In genomic region chr1:202283379-202283844, GRCh38 we compare ENCODE assay signal across 9 cellular contexts. TPM values are rescaled to one million over a fixed set of nuclear protein-coding genes. Genes with fewer than 3 reads are reported as not detected.
DNase-seq lines count a peak whose midpoint lies in the region; ATAC-seq and TF ChIP-seq lines count a peak whose summit lies in the region.
"Had no signal": no experiment of that assay in that cellular context is flagged by ENCODE, and none has a peak within 500 bp of the region (broad histone marks: within the 10 kb centered on the region; RNA-seq: fewer than 3 reads in every experiment).

No MANE protein-coding gene starts in this region.

- H3K4me2 ChIP-seq in osteoblast (ENCODE audit: insufficient read depth, low read length), result peak overlapping the region; percentile 58

- no peak overlapping the region for H2AFZ ChIP-seq in osteoblast (ENCODE audit: low read length)

- no peak overlapping the region for H3K9ac ChIP-seq in adipocyte (ENCODE audit: low read length)

- H3K27me3 ChIP-seq in adipocyte (replicated peaks; ENCODE audit: control insufficient read depth, insufficient read depth, low read length) (peaks cover 49% of the 10 kb centered on the region), osteoblast (ENCODE audit: insufficient read depth, low read length) (no peaks in the 10 kb centered on the region), right cardiac atrium (ENCODE audit: control insufficient read depth, insufficient read depth) (no peaks in the 10 kb centered on the region)

- no peak overlapping the region for H3K4me3 Mint-ChIP-seq in T-helper 2 cell treated with Interferon-gamma antibody and Interleukin-4, amounts not matched to agents 5 μg/mL and 100 μg/mL, for 36 hours
- H3K4me3 Mint-ChIP-seq: activated naive CD4-positive, alpha-beta T cell treated with anti-CD3 and anti-CD28 coated beads, Interleukin-2, amount 50 U/mL, for 24 hours had no signal

- H4K20me1 ChIP-seq in osteoblast (ENCODE audit: insufficient read depth, low read length), result no peaks in the 10 kb centered on the region

- intact Hi-C loops in right cardiac atrium (cut with DNase I), result no loop called here

- ATAC-seq in right cardiac atrium, result no peak

- H3K36me3 ChIP-seq in adipocyte (ENCODE audit: control insufficient read depth, insufficient read depth, low read length, severe bottlenecking) (no peaks in the 10 kb centered on the region), osteoblast (ENCODE audit: insufficient read depth, low read length) (no peaks in the 10 kb centered on the region)

- peak; percentile 93 for DNase-seq in ELR (ENCODE audit: low read depth)
- peak; percentile 99 for DNase-seq in NCI-H187 treated with DMSO at 0.1 percent for 48 hours (lab: John Stamatoyannopoulos, UW)
- peak; percentile 62 for DNase-seq in adipocyte (ENCODE audit: low read depth)
- DNase-seq in osteoblast (ENCODE audit: insufficient read length, low spot score, missing footprints), result no peak
- no peak for DNase-seq in T-helper 2 cell treated with Interferon-gamma antibody and Interleukin-4, amounts not matched to agents 5 μg/mL and 100 μg/mL, for 36 hours (ENCODE audit: low spot score)
- DNase-seq in right cardiac atrium, result no peak
- no peak for DNase-seq in nucleus accumbens (lab: John Stamatoyannopoulos, UW)
- DNase-seq in activated gamma-delta T cell treated with Interleukin-2 at 50 U/mL for 16 hours, result no peak

- 53% methylated on average over 10 of the region's 10 CpGs for WGBS in right cardiac atrium

- peaks cover 34% of the 10 kb centered on the region for H3K27me3 Mint-ChIP-seq in T-helper 2 cell treated with Interferon-gamma antibody and Interleukin-4, amounts not matched to agents 5 μg/mL and 100 μg/mL, for 36 hours (ENCODE audit: low read depth)
- H3K27me3 Mint-ChIP-seq: activated naive CD4-positive, alpha-beta T cell treated with anti-CD3 and anti-CD28 coated beads, Interleukin-2, amount 50 U/mL, for 24 hours had no signal

- H3K79me2 ChIP-seq in osteoblast (ENCODE audit: insufficient read depth, low read length), result no peaks in the 10 kb centered on the region

- H3K36me3 Mint-ChIP-seq in T-helper 2 cell treated with Interferon-gamma antibody and Interleukin-4, amounts not matched to agents 5 μg/mL and 100 μg/mL, for 36 hours (ENCODE audit: low read depth), result no peaks in the 10 kb centered on the region
- H3K36me3 Mint-ChIP-seq: activated naive CD4-positive, alpha-beta T cell treated with anti-CD3 and anti-CD28 coated beads, Interleukin-2, amount 50 U/mL, for 24 hours had no signal

- TF ChIP-seq CTCF in osteoblast (IDR thresholded peaks at IDR 0.05; ENCODE audit: extremely low read depth, low read depth, low read length), result no peak

- H3K4me1 ChIP-seq in adipocyte (ENCODE audit: control insufficient read depth, insufficient read depth, low read length) (peaks cover 32% of the 10 kb centered on the region), osteoblast (ENCODE audit: insufficient read depth, low read length) (peaks cover 54% of the 10 kb centered on the region), right cardiac atrium (ENCODE audit: control insufficient read depth, insufficient read depth, low read length) (peaks cover 2% of the 10 kb centered on the region)

- H3K9me3 Mint-ChIP-seq in T-helper 2 cell treated with Interferon-gamma antibody and Interleukin-4, amounts not matched to agents 5 μg/mL and 100 μg/mL, for 36 hours, result no peaks in the 10 kb centered on the region
- H3K9me3 Mint-ChIP-seq: activated naive CD4-positive, alpha-beta T cell treated with anti-CD3 and anti-CD28 coated beads, Interleukin-2, amount 50 U/mL, for 24 hours had no signal

- H3K9me3 ChIP-seq in adipocyte (ENCODE audit: control insufficient read depth, low read length) (no peaks in the 10 kb centered on the region), osteoblast (ENCODE audit: low read depth, low read length) (no peaks in the 10 kb centered on the region), right cardiac atrium (ENCODE audit: control insufficient read depth, low read length) (no peaks in the 10 kb centered on the region)

- H3K4me1 Mint-ChIP-seq in T-helper 2 cell treated with Interferon-gamma antibody and Interleukin-4, amounts not matched to agents 5 μg/mL and 100 μg/mL, for 36 hours (ENCODE audit: low read depth), result peaks cover 5% of the 10 kb centered on the region

- no peak overlapping the region for H3K4me3 ChIP-seq in adipocyte (ENCODE audit: low read length)
- H3K4me3 ChIP-seq in osteoblast (ENCODE audit: insufficient read depth, low read length), result no peak overlapping the region
- H3K4me3 ChIP-seq in right cardiac atrium (ENCODE audit: low read length), result no peak overlapping the region

- H3K27ac ChIP-seq in osteoblast (ENCODE audit: low read depth, low read length) (no peak overlapping the region), right cardiac atrium (ENCODE audit: low read length) (no peak overlapping the region)

- H3K27ac Mint-ChIP-seq in T-helper 2 cell treated with Interferon-gamma antibody and Interleukin-4, amounts not matched to agents 5 μg/mL and 100 μg/mL, for 36 hours, result no peak overlapping the region
- H3K27ac Mint-ChIP-seq: activated naive CD4-positive, alpha-beta T cell treated with anti-CD3 and anti-CD28 coated beads, Interleukin-2, amount 50 U/mL, for 24 hours had no signal

RNA-seq across cellular contexts. Expression of gene UBE2T, which starts 58.3 kb away (rescaled TPM):
- total RNA-seq in osteoblast (5.3 and 5.4 TPM in 2 replicates), right cardiac atrium (10 to 100 TPM in 1 of 4 donors, 1 to 10 TPM in 3; 5.1 to 12.1 (median 8.1) TPM)
- polyA plus RNA-seq in right cardiac atrium, result 16.1 TPM

Comparison
In these comparisons a context has a peak if more than half of its experiments do, and no peak if none do; other contexts are left out.
1. DNase-seq: peak in ELR (single experiment), NCI-H187 treated with DMSO at 0.1 percent for 48 hours (single experiment) and adipocyte (single experiment); none in osteoblast (single experiment), T-helper 2 cell treated with Interferon-gamma antibody and Interleukin-4, amounts not matched to agents 5 μg/mL and 100 μg/mL, for 36 hours (single experiment), right cardiac atrium (0 of 3), nucleus accumbens (0 of 56) and activated gamma-delta T cell treated with Interleukin-2 at 50 U/mL for 16 hours (single experiment).